8 cellular contexts compared by ENCODE assay signal in the genomic region with DNA sequence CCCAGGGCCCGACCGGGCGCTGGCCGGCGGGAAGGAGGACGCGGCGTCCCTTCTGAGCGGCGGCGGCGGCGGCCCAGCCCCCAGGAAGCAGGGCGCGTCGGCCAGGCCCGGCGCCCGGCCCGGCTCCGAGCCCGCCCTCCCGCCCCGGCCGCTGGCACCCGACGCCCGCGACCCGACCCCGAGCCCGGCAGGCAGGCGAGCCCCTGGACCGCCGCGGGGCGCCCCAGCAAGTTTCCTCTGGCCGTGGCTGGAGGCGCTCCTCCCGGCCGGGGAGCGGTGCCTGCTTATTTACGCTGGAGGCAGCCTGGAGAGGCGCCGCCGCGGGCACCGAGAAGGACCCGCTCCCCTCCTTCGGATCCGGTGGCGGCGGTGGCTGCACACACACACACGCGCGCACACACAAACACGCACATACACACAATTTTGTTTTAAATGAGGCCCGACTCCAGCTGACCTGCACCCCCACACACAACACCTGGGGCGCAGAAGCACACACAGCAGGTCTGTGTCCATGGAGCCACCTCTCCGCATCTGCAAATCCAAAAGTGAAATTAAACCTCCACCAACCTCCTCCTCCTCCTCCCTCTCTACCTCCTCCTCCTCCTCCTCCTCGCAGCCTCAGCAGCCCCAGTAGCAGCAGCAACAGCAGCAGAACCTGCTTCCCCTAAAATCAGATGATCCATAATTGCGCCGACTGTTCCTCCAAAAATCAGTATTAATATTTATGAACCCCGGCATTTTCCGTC. TPM values are rescaled to one million over a fixed set of nuclear protein-coding genes. Genes with fewer than 3 reads are reported as not detected.
A peak's percentile ranks its signal among the peaks of the same experiment; 100 is the strongest.
DNase-seq lines count a peak whose midpoint lies in the region; ATAC-seq and TF ChIP-seq lines count a peak whose summit lies in the region.

No MANE protein-coding gene starts in this region.

- CTCF ChIA-PET in AG04449 (lab: Yijun Ruan, JAX), result interaction anchor here (0.7 to 1.0 kb wide), 2 partner anchors 208 to 209 kb away, joined by 3 read pairs; no protein-coding TSS in a partner anchor
- CTCF ChIA-PET in activated CD4-positive, alpha-beta memory T cell treated with anti-CD3 and anti-CD28 coated beads for 36 hours (lab: Charles Lee), result interaction anchor here (0.8 to 5.0 kb wide), 5 partner anchors 41 to 210 kb away, joined by 3 to 39 read pairs (median 13); no protein-coding TSS in a partner anchor

- H3K4me3 Mint-ChIP-seq in activated CD4-positive, alpha-beta memory T cell treated with anti-CD3 and anti-CD28 coated beads for 36 hours, result peak overlapping the region; percentile 99
- peak overlapping the region; percentile 100 for H3K4me3 Mint-ChIP-seq in memory B cell
- H3K4me3 Mint-ChIP-seq in stimulated activated effector memory CD8-positive, alpha-beta T cell treated with anti-CD3 and anti-CD28 coated beads, Interleukin-12 subunit alpha, Interleukin-12 subunit beta, amount 100 ng/mL, for 72 hours, result peak overlapping the region; percentile 95

- peaks cover 32% of the 10 kb centered on the region for H3K36me3 Mint-ChIP-seq in activated CD4-positive, alpha-beta memory T cell treated with anti-CD3 and anti-CD28 coated beads for 36 hours
- H3K36me3 Mint-ChIP-seq in memory B cell, result peaks cover 11% of the 10 kb centered on the region
- H3K36me3 Mint-ChIP-seq in stimulated activated effector memory CD8-positive, alpha-beta T cell treated with anti-CD3 and anti-CD28 coated beads, Interleukin-12 subunit alpha, Interleukin-12 subunit beta, amount 100 ng/mL, for 72 hours, result peaks cover 53% of the 10 kb centered on the region

- no peak for TF ChIP-seq CTCF in AG04449 (IDR thresholded peaks at IDR 0.05; ENCODE audit: insufficient read depth, low read length, missing control alignments)

- peaks cover 51% of the 10 kb centered on the region for H3K4me1 Mint-ChIP-seq in activated CD4-positive, alpha-beta memory T cell treated with anti-CD3 and anti-CD28 coated beads for 36 hours (ENCODE audit: low read depth)
- H3K4me1 Mint-ChIP-seq in memory B cell, result peaks cover 46% of the 10 kb centered on the region
- H3K4me1 Mint-ChIP-seq in stimulated activated effector memory CD8-positive, alpha-beta T cell treated with anti-CD3 and anti-CD28 coated beads, Interleukin-12 subunit alpha, Interleukin-12 subunit beta, amount 100 ng/mL, for 72 hours, result peaks cover 50% of the 10 kb centered on the region

- no peaks in the 10 kb centered on the region for H3K9me3 Mint-ChIP-seq in activated CD4-positive, alpha-beta memory T cell treated with anti-CD3 and anti-CD28 coated beads for 36 hours
- H3K9me3 Mint-ChIP-seq in memory B cell, result no peaks in the 10 kb centered on the region
- H3K9me3 Mint-ChIP-seq in stimulated activated effector memory CD8-positive, alpha-beta T cell treated with anti-CD3 and anti-CD28 coated beads, Interleukin-12 subunit alpha, Interleukin-12 subunit beta, amount 100 ng/mL, for 72 hours, result no peaks in the 10 kb centered on the region

- H3K9me3 ChIP-seq in MG63, result no peaks in the 10 kb centered on the region

- H3K4me3 ChIP-seq in AG04449 (ENCODE audit: low read depth, low read length) (peak overlapping the region; percentile 87), MG63 (peak overlapping the region; percentile 95)

- POLR2A ChIA-PET in AG04449 (lab: Yijun Ruan, JAX), result interaction anchor here (0.6 to 2.5 kb wide), 9 partner anchors 14 to 93 kb away, joined by 3 to 12 read pairs (median 4); no protein-coding TSS in a partner anchor
- POLR2A ChIA-PET in activated CD4-positive, alpha-beta memory T cell treated with anti-CD3 and anti-CD28 coated beads for 36 hours (lab: Charles Lee), result interaction anchor here (0.7 to 3.9 kb wide), 20 partner anchors 8 to 260 kb away, joined by 3 to 60 read pairs (median 10); a partner anchor contains a TSS

- H3K27me3 Mint-ChIP-seq in activated CD4-positive, alpha-beta memory T cell treated with anti-CD3 and anti-CD28 coated beads for 36 hours, result no peaks in the 10 kb centered on the region
- H3K27me3 Mint-ChIP-seq in memory B cell, result no peaks in the 10 kb centered on the region

- intact Hi-C loops in activated CD4-positive, alpha-beta memory T cell treated with anti-CD3 and anti-CD28 coated beads for 36 hours (cut with micrococcal nuclease), result loop anchor here (1.0 to 5.0 kb wide), 12 partner anchors 15 to 1026 kb away; a partner anchor contains a TSS

- H3K27me3 ChIP-seq in MG63, result no peaks in the 10 kb centered on the region

- H3K27ac Mint-ChIP-seq in activated CD4-positive, alpha-beta memory T cell treated with anti-CD3 and anti-CD28 coated beads for 36 hours, result peak overlapping the region; percentile 100
- H3K27ac Mint-ChIP-seq in memory B cell, result peak overlapping the region; percentile 97
- peak overlapping the region; percentile 99 for H3K27ac Mint-ChIP-seq in stimulated activated effector memory CD8-positive, alpha-beta T cell treated with anti-CD3 and anti-CD28 coated beads, Interleukin-12 subunit alpha, Interleukin-12 subunit beta, amount 100 ng/mL, for 72 hours

- no peaks in the 10 kb centered on the region for H3K36me3 ChIP-seq in MG63

- DNase-seq in AG04449 (ENCODE audit: low read depth, low spot score) (no peak), MG63 (peak; percentile 15), memory B cell (ENCODE audit: low spot score in 2 of 2) (peak; percentile 28 to 38), NCI-H1436 (lab: John Stamatoyannopoulos, UW) (no peak)
- peak; percentile 56 for DNase-seq in activated CD4-positive, alpha-beta memory T cell treated with anti-CD3 and anti-CD28 coated beads for 36 hours
- DNase-seq in effector CD4-positive, alpha-beta T cell, result peak; percentile 25
- DNase-seq in stimulated activated effector memory CD8-positive, alpha-beta T cell treated with anti-CD3 and anti-CD28 coated beads, Interleukin-12 subunit alpha, Interleukin-12 subunit beta, amount 100 ng/mL, for 72 hours (ENCODE audit: low spot score in 2 of 2), result peak; percentile 17 to 75

- peak; percentile 1 for ATAC-seq in GM18909 (IDR thresholded peaks at IDR 0.05; ENCODE audit: poor library complexity, unreplicated experiment)
- peak; percentile 31 for ATAC-seq in memory B cell (ENCODE audit: low read depth)
- ATAC-seq in stimulated activated effector memory CD8-positive, alpha-beta T cell treated with anti-CD3 and anti-CD28 coated beads, Interleukin-12 subunit alpha, Interleukin-12 subunit beta, amount 100 ng/mL, for 72 hours, result peak; percentile 20

RNA-seq across cellular contexts. Expression of a gene that starts 0.7 kb away (rescaled TPM):
- 5.4 and 13.9 TPM in 2 replicates for total RNA-seq in MG63 (2014; rRNA removed; shearing (Covaris generic); ENCODE audit: low replicate concordance)
- total RNA-seq in activated CD4-positive, alpha-beta memory T cell treated with anti-CD3 and anti-CD28 coated beads for 36 hours, result 10 to 100 TPM; 48.1 to 50.9 TPM

Comparison
In these comparisons a context has a peak if more than half of its experiments do, and no peak if none do; other contexts are left out.
1. DNase-seq: peak in MG63 (single experiment), activated CD4-positive, alpha-beta memory T cell treated with anti-CD3 and anti-CD28 coated beads for 36 hours (single experiment), effector CD4-positive, alpha-beta T cell (single experiment), memory B cell (2 of 2) and stimulated activated effector memory CD8-positive, alpha-beta T cell treated with anti-CD3 and anti-CD28 coated beads, Interleukin-12 subunit alpha, Interleukin-12 subunit beta, amount 100 ng/mL, for 72 hours (2 of 2); none in AG04449 (single experiment) and NCI-H1436 (single experiment).
2. Peak in every context shown above with its lines, with median percentiles within 50 percentile points of each other: ATAC-seq, H3K27ac Mint-ChIP-seq and H3K4me3 Mint-ChIP-seq.